Comparison of ENCODE assay signal across 8 cellular contexts in the genomic region with DNA sequence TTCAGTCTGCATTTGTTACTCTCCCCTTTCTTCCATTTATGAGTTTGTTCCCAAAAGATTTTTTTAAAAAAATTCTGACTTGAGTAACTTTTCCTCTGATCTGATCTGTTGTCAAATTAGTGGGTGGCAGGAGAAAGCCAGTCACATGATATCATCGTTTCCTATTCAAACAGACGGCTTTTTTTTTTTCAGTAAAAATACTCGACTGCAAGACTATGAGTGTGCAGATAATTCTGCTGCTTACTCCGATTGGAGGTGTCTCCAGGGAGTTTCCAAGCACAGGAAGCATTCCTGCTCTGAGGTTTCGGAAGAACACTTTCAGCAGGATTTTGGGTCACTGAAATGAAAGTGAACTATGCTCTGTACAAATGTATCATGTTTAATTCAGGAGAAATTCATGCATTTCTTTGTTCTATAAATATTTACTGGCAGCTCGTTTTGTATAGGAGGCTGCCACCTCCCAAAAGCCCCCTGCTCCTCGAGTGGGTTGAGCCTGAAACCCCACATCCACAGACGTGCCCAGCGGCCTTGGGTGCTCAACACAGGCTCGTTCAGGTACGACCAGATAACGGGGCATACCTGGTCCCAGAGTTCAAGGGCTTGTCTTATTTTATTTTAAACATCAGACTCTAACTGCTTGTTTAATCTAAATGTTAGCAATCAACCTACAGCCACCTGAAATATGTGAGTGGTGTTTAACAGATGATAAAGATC.
A peak's percentile ranks its signal among the peaks of the same experiment; 100 is the strongest.
DNase-seq lines count a peak whose midpoint lies in the region; ATAC-seq, FAIRE-seq and TF ChIP-seq lines count a peak whose summit lies in the region.

No MANE protein-coding gene starts in this region.

- 0 out of 2 replicates have a peak overlapping the region, but pooled peaks have one; percentile 15 for H3K4me3 ChIP-seq in AG04450 (ENCODE audit: low read depth, low read length)
- no peak overlapping the region for H3K4me3 ChIP-seq in left lung
- H3K4me3 ChIP-seq in mesendoderm (ENCODE audit: low read length) = no peak overlapping the region

- no peak overlapping the region for H2BK120ac ChIP-seq in mesendoderm (ENCODE audit: low read depth, low read length)

- H3K18ac ChIP-seq in mesendoderm (ENCODE audit: low read length) = no peak overlapping the region

- H4K5ac ChIP-seq in mesendoderm (ENCODE audit: low read length) = no peak overlapping the region

- no CpG with 5 or more reads among the region's 12 CpGs for whole genome bisulfite sequencing in mesendoderm (ENCODE audit: extremely low coverage, insufficient coverage, low lambda C conversion rate)

- no peak overlapping the region for H3K23ac ChIP-seq in mesendoderm (ENCODE audit: low read length)

- no peaks in the 10 kb centered on the region for H3K79me1 ChIP-seq in mesendoderm (ENCODE audit: low read length)

- H3K56ac ChIP-seq in mesendoderm (ENCODE audit: low read length) = no peak overlapping the region

- H3K79me2 ChIP-seq in mesendoderm (ENCODE audit: control insufficient read depth, insufficient read depth, low read length) = no peaks in the 10 kb centered on the region

- TF ChIP-seq CTCF in AG04450 (IDR thresholded peaks at IDR 0.05; ENCODE audit: low read depth, low read length) (no peak), left lung (IDR thresholded peaks at IDR 0.05) (no peak), D721Med (IDR thresholded peaks at IDR 0.05; ENCODE audit: insufficient read depth, missing control alignments) (no peak)

- H3K27me3 ChIP-seq in AG04450 (ENCODE audit: control insufficient read depth, insufficient read depth, low read length) (peaks cover 2% of the 10 kb centered on the region), left lung (no peaks in the 10 kb centered on the region), mesendoderm (ENCODE audit: insufficient read depth, low read length, poor library complexity) (no peaks in the 10 kb centered on the region)

- peak; percentile 33 for ATAC-seq in left lung

- H3K9ac ChIP-seq in mesendoderm (ENCODE audit: low read length) = no peak overlapping the region

- H3K4me1 ChIP-seq in left lung (peaks cover 14 to 36% of the 10 kb centered on the region in 2 donors), mesendoderm (ENCODE audit: control insufficient read depth, low read depth, low read length) (peaks cover 9% of the 10 kb centered on the region)

- H3K4me2 ChIP-seq in mesendoderm (ENCODE audit: low read length) = no peak overlapping the region

- intact Hi-C loops in left lung (cut with DNase I) = no loop called here

- no peak for FAIRE-seq in D721Med (lab: Jason Lieb, UNC)

- H3K4ac ChIP-seq in mesendoderm (ENCODE audit: low read depth, low read length) = no peak overlapping the region

- no peak for DNase-seq in AG04450 (ENCODE audit: low read depth, low spot score)
- peak; percentile 25 for DNase-seq in M059J (ENCODE audit: low read depth)
- DNase-seq in astrocyte of the hippocampus (ENCODE audit: low read depth, low spot score) = peak; percentile 51
- no peak for DNase-seq in left lung
- DNase-seq in activated T-cell treated with anti-CD3 and anti-CD28 coated beads, Interleukin-2, amount 50 U/mL, for 1 hour = no peak
- DNase-seq in D721Med (ENCODE audit: insufficient read length, low spot score) = no peak
- no peak for DNase-seq in mesendoderm
- no peak for DNase-seq in LoVo (ENCODE audit: low spot score)

- H3K36me3 ChIP-seq in left lung (no peaks in the 10 kb centered on the region), mesendoderm (ENCODE audit: control insufficient read depth, insufficient read depth, low read length) (no peaks in the 10 kb centered on the region)

- H3K27ac ChIP-seq in AG04450 (ENCODE audit: low read depth, low read length) (no peak overlapping the region), left lung (peak overlapping the region in 1 of 2 donors; percentile 14), mesendoderm (ENCODE audit: low read depth, low read length) (no peak overlapping the region)

- POLR2A ChIA-PET in AG04450 (lab: Yijun Ruan, JAX) = interaction anchor here (0.7 kb wide), 1 partner anchor 90 kb away, joined by 3 read pairs; no protein-coding TSS in a partner anchor

- H4K8ac ChIP-seq in mesendoderm (ENCODE audit: low read depth, low read length) = no peak overlapping the region

- H3K9me3 ChIP-seq in AG04450 (ENCODE audit: control insufficient read depth, insufficient read depth, low read length) (no peaks in the 10 kb centered on the region), left lung (no peaks in the 10 kb centered on the region)

- CTCF ChIA-PET in AG04450 (lab: Charles Lee) = interaction anchor here (0.6 to 4.9 kb wide), 9 partner anchors 33 to 222 kb away, joined by 3 to 63 read pairs (median 4); no protein-coding TSS in a partner anchor

- H2AK5ac ChIP-seq in mesendoderm (ENCODE audit: low read length) = no peak overlapping the region

- no peak overlapping the region for H2BK15ac ChIP-seq in mesendoderm (replicated peaks; ENCODE audit: low read depth)

- H2BK5ac ChIP-seq in mesendoderm (ENCODE audit: low read length) = no peak overlapping the region

Comparison
In these comparisons a context has a peak if more than half of its experiments do, and no peak if none do; other contexts are left out.
1. DNase-seq: peak in M059J (single experiment) and astrocyte of the hippocampus (single experiment); none in AG04450 (single experiment), left lung (0 of 2), activated T-cell treated with anti-CD3 and anti-CD28 coated beads, Interleukin-2, amount 50 U/mL, for 1 hour (single experiment), D721Med (single experiment), mesendoderm (single experiment) and LoVo (single experiment).